ENCODE assay signal across 26 cellular contexts in the genomic region with DNA sequence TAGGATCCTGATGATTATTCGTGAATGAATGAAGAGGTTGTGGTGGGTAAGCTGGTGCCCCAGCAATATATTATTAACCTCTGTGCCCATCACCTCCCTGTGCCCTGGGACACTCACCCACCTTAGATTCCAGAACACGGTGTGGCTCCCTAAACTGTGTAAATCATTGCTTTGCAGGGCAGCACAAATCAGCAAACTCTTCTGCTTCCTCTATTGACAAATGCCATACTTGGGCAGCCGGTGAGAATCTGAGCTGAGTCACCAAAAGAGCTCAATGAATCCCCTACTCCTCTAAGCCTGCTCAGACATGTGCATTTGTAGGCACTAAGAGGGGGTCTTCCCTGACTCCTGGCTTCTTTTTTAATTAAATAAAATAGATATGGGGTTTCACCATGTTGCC. TPM values are rescaled to one million over a fixed set of nuclear protein-coding genes. Genes with fewer than 3 reads are reported as not detected.
A peak's percentile ranks its signal among the peaks of the same experiment; 100 is the strongest.
DNase-seq lines count a peak whose midpoint lies in the region; ATAC-seq, FAIRE-seq and TF ChIP-seq lines count a peak whose summit lies in the region.
"Had no signal": no experiment of that assay in that cellular context is flagged by ENCODE, and none has a peak within 500 bp of the region (broad histone marks: within the 10 kb centered on the region; RNA-seq: fewer than 3 reads in every experiment).

No MANE protein-coding gene starts in this region.

- H3K4me3 ChIP-seq in bronchial epithelial cell (ENCODE audit: low read depth, low read length) = no peak overlapping the region
- no peak overlapping the region for H3K4me3 ChIP-seq in lung
- H3K4me3 ChIP-seq in suprapubic skin = no peak overlapping the region
- H3K4me3 ChIP-seq: BLaER1 treated with 17β-estradiol and CSF1 and Interleukin-3, amounts not matched to agents 10 nM and 100 nM; colonic mucosa; GM12878; hepatocyte; psoas muscle; spleen had no signal

- WGBS in lung, 2 donors = 64 to 71% methylated on average over 3 of the region's 3 CpGs
- 68% methylated on average over 3 of the region's 3 CpGs for WGBS in suprapubic skin

- ATAC-seq in lung (ENCODE audit: insufficient read depth, low FRiP score) = peak; percentile 68
- ATAC-seq: GM12878, psoas muscle had no signal

- H3K9me3 ChIP-seq in lung (ENCODE audit: control insufficient read depth in 2 of 2, insufficient read depth in 1 of 2, low read length in 1 of 2) (peaks cover 0 to 2% of the 10 kb centered on the region in 2 donors), suprapubic skin (no peaks in the 10 kb centered on the region)
- H3K9me3 ChIP-seq: BLaER1 treated with 17β-estradiol and CSF1 and Interleukin-3, amounts not matched to agents 10 nM and 100 nM; colonic mucosa; psoas muscle; spleen had no signal

- no peak for TF ChIP-seq EP300 in suprapubic skin (IDR thresholded peaks at IDR 0.05)

- peak overlapping the region; percentile 37 for H3K27ac Mint-ChIP-seq in activated T-cell treated with anti-CD3 and anti-CD28 coated beads, Interleukin-2, amount 50 U/mL, for 24 hours
- H3K27ac Mint-ChIP-seq in HFFc6 = 0 out of 2 replicates have a peak overlapping the region, but pooled peaks have one; percentile 16

- no peak for TF ChIP-seq POLR2A in suprapubic skin (IDR thresholded peaks at IDR 0.05)

- no peaks in the 10 kb centered on the region for H3K27me3 Mint-ChIP-seq in activated T-cell treated with anti-CD3 and anti-CD28 coated beads, Interleukin-2, amount 50 U/mL, for 24 hours
- H3K27me3 Mint-ChIP-seq in HFFc6 (ENCODE audit: insufficient read depth) = no peaks in the 10 kb centered on the region; the same call in 1 of the 2 replicates

- FAIRE-seq in bronchial epithelial cell (lab: Jason Lieb, UNC) = no peak
- FAIRE-seq: astrocyte, GM12878, H1, keratinocyte had no signal

- no peak for DNase-seq in activated T-cell treated with anti-CD3 and anti-CD28 coated beads, Interleukin-2, amount 50 U/mL, for 24 hours
- no peak for DNase-seq in activated T-cell treated with anti-CD3 and anti-CD28 coated beads for 4 hours
- no peak for DNase-seq in HFFc6
- peak; percentile 71 for DNase-seq in bronchial epithelial cell (ENCODE audit: low read depth)
- DNase-seq in lung (ENCODE audit: low spot score) = no peak
- DNase-seq in suprapubic skin (ENCODE audit: low spot score in 2 of 2) = no peak
- no peak for DNase-seq in stimulated activated CD4-positive, alpha-beta T cell treated with anti-CD3 and anti-CD28 coated beads, Interleukin-4, amount 100 ng/mL, for 24 hours
- DNase-seq in activated CD4-positive, CD25-positive, alpha-beta regulatory T cell treated with anti-CD3 and anti-CD28 coated beads, Interleukin-2, amount 50 U/mL, for 72 hours = no peak
- DNase-seq: activated CD4-positive, alpha-beta T cell treated with anti-CD3 and anti-CD28 coated beads for 1 hour; activated naive CD4-positive, alpha-beta T cell; colonic mucosa; GF-D8; NCI-H1417 treated with DMSO at 0.1 percent for 48 hours; NCI-H69; psoas muscle; spleen; T1000 had no signal

- H3K36me3 ChIP-seq in bronchial epithelial cell (ENCODE audit: control insufficient read depth, insufficient read depth, low read length) = peaks cover 7% of the 10 kb centered on the region
- H3K36me3 ChIP-seq in lung (ENCODE audit: control insufficient read depth in 2 of 2, insufficient read depth in 2 of 2, low read length in 2 of 2) = peaks cover 17 to 30% of the 10 kb centered on the region in 2 donors
- peaks cover 81% of the 10 kb centered on the region for H3K36me3 ChIP-seq in suprapubic skin

- peak overlapping the region in 1 of 2 donors; percentile 26 for H3K27ac ChIP-seq in lung (ENCODE audit: low read depth in 1 of 2, low read length in 1 of 2)
- no peak overlapping the region for H3K27ac ChIP-seq in suprapubic skin
- H3K27ac ChIP-seq: BLaER1 treated with 17β-estradiol and CSF1 and Interleukin-3, amounts not matched to agents 10 nM and 100 nM; colonic mucosa; hepatocyte; psoas muscle; spleen had no signal

- no peak for TF ChIP-seq CTCF in HFFc6 (IDR thresholded peaks at IDR 0.05)
- TF ChIP-seq CTCF in bronchial epithelial cell (IDR thresholded peaks at IDR 0.05; ENCODE audit: insufficient read depth, low read length, severe bottlenecking) = no peak
- TF ChIP-seq CTCF in lung (IDR thresholded peaks at IDR 0.05; ENCODE audit: control extremely low read depth, extremely low read depth) = no peak
- TF ChIP-seq CTCF in suprapubic skin (IDR thresholded peaks at IDR 0.05) = no peak

- no peak overlapping the region for H3K4me3 Mint-ChIP-seq in activated T-cell treated with anti-CD3 and anti-CD28 coated beads, Interleukin-2, amount 50 U/mL, for 24 hours
- H3K4me3 Mint-ChIP-seq in HFFc6 = no peak overlapping the region
- H3K4me3 Mint-ChIP-seq: neural crest cell had no signal

- H3K9me3 Mint-ChIP-seq in activated T-cell treated with anti-CD3 and anti-CD28 coated beads, Interleukin-2, amount 50 U/mL, for 24 hours = no peaks in the 10 kb centered on the region
- no peaks in the 10 kb centered on the region for H3K9me3 Mint-ChIP-seq in HFFc6
- H3K9me3 Mint-ChIP-seq: neural crest cell had no signal

- H3K4me1 ChIP-seq in lung (ENCODE audit: control insufficient read depth in 2 of 2, insufficient read depth in 2 of 2, low read length in 2 of 2) = peaks cover 0 to 10% of the 10 kb centered on the region in 2 donors
- no peaks in the 10 kb centered on the region for H3K4me1 ChIP-seq in suprapubic skin
- H3K4me1 ChIP-seq: colonic mucosa had no signal

- H3K27me3 ChIP-seq in bronchial epithelial cell (ENCODE audit: control insufficient read depth, insufficient read depth, low read length) (no peaks in the 10 kb centered on the region), lung (ENCODE audit: control insufficient read depth, insufficient read depth) (no peaks in the 10 kb centered on the region), suprapubic skin (no peaks in the 10 kb centered on the region)
- H3K27me3 ChIP-seq: BLaER1 treated with 17β-estradiol and CSF1 and Interleukin-3, amounts not matched to agents 10 nM and 100 nM; colonic mucosa; hepatocyte; spleen had no signal

- peaks cover 13% of the 10 kb centered on the region for H3K4me1 Mint-ChIP-seq in activated T-cell treated with anti-CD3 and anti-CD28 coated beads, Interleukin-2, amount 50 U/mL, for 24 hours (ENCODE audit: low read depth)
- peaks cover 26% of the 10 kb centered on the region for H3K4me1 Mint-ChIP-seq in HFFc6 (ENCODE audit: low read depth)

- H3K36me3 Mint-ChIP-seq in activated T-cell treated with anti-CD3 and anti-CD28 coated beads, Interleukin-2, amount 50 U/mL, for 24 hours (ENCODE audit: low read depth) = peaks cover 90% of the 10 kb centered on the region
- peaks cover 14% of the 10 kb centered on the region for H3K36me3 Mint-ChIP-seq in HFFc6 (ENCODE audit: low read depth)

RNA-seq across cellular contexts. Expression of a gene that starts 15.7 kb away (rescaled TPM):
- total RNA-seq in HFFc6 (2021; fragmentation: NEBNext Ultra II Directional; extraction: Animal tissue kit (Norgen Biotek cat#: 25700)) = 10 to 100 TPM; 22.2 to 38.4 (median 28.3) TPM
- total RNA-seq in bronchial epithelial cell (0.79 and 5.6 TPM in 2 replicates), lung (10 to 100 TPM in 1 of 2 donors, 1 to 10 TPM in 1; 3.1 to 32.0 TPM), suprapubic skin (1 to 10 TPM in 2 of 4 donors, under 1 TPM in 2; 0.68 to 4.0 (median 1.2) TPM)
- 100 to 1,000 TPM in 1 of 2 donors, 10 to 100 TPM in 1; 19.7 to 104 TPM for polyA plus RNA-seq in lung

RNA-seq across cellular contexts. Expression of a gene that starts 18.4 kb away (rescaled TPM):
- total RNA-seq in HFFc6 (2021; fragmentation: NEBNext Ultra II Directional; extraction: Animal tissue kit (Norgen Biotek cat#: 25700)) = 100 to 1,000 TPM; 156 to 198 (median 183) TPM
- total RNA-seq in bronchial epithelial cell = 29.7 and 35.5 TPM in 2 replicates
- total RNA-seq in lung = 10 to 100 TPM; 32.7 to 85.6 TPM
- polyA plus RNA-seq in lung = 10 to 100 TPM; 50.0 to 52.5 TPM
- 10 to 100 TPM; 51.8 to 68.7 (median 63.3) TPM for total RNA-seq in suprapubic skin

RNA-seq across cellular contexts. Expression of a gene that starts 57.0 kb away (rescaled TPM):
- total RNA-seq in HFFc6 (2021; fragmentation: NEBNext Ultra II Directional; extraction: Animal tissue kit (Norgen Biotek cat#: 25700)) = not detected
- under 0.01 and 0.13 TPM in 2 replicates for total RNA-seq in bronchial epithelial cell
- total RNA-seq in lung = 100 to 1,000 TPM in 1 of 2 donors, 10 to 100 TPM in 1; 53.1 to 205 TPM
- 100 to 1,000 TPM; 182 to 220 TPM for polyA plus RNA-seq in lung
- total RNA-seq in suprapubic skin = 10 to 100 TPM in 2 of 4 donors, 1 to 10 TPM in 2; 5.3 to 21.1 (median 14.3) TPM
- total RNA-seq: OCI-LY7, SK-MEL-5 had no signal
- polyA plus RNA-seq: GM12878, keratinocyte had no signal
